Comparison of ENCODE assay signal across 27 cellular contexts in genomic region chr13:95527955-95528354, GRCh38. TPM values are rescaled to one million over a fixed set of nuclear protein-coding genes. Genes with fewer than 3 reads are reported as not detected.
"Had no signal": no experiment of that assay in that cellular context is flagged by ENCODE, and none has a peak within 500 bp of the region (broad histone marks: within the 10 kb centered on the region; RNA-seq: fewer than 3 reads in every experiment).

No MANE protein-coding gene starts in this region.

- ATAC-seq: stimulated activated effector memory CD8-positive, alpha-beta T cell treated with anti-CD3 and anti-CD28 coated beads, Interleukin-12 subunit alpha, Interleukin-12 subunit beta, amount 100 ng/mL, for 72 hours; stimulated activated memory B cell treated with anti-CD40 and anti-IgM and Interleukin-4, amounts not matched to agents 10 μg/mL and 1 μg/mL and 100 μg/mL, for 72 hours; stimulated activated naive B cell treated with anti-CD40 and anti-IgM and Interleukin-4, amounts not matched to agents 10 μg/mL and 1 μg/mL and 100 μg/mL, for 72 hours; stimulated activated naive CD8-positive, alpha-beta T cell treated with anti-CD3 and anti-CD28 coated beads, Interleukin-15, amount 100 ng/mL, for 72 hours; stimulated activated naive CD8-positive, alpha-beta T cell treated with anti-CD3 and anti-CD28 coated beads, Interleukin-15, Interleukin-2, amounts not matched to agents 100 U/mL and 50 U/mL, for 24 hours; upper lobe of right lung had no signal

- H3K27me3 Mint-ChIP-seq: type B pancreatic cell had no signal

- DNase-seq: stimulated activated CD4-positive, alpha-beta T cell treated with anti-CD3 and anti-CD28 coated beads, Interleukin-2, amount 100 ng/mL, for 48 hours; stimulated activated CD4-positive, alpha-beta T cell treated with anti-CD3 and anti-CD28 coated beads, Interleukin-4, amount 100 ng/mL, for 1 hour; stimulated activated CD4-positive, alpha-beta T cell treated with anti-CD3 and anti-CD28 coated beads, Interleukin-4, amount 100 ng/mL, for 24 hours; stimulated activated CD4-positive, alpha-beta T cell treated with anti-CD3 and anti-CD28 coated beads, Interleukin-4, amount 100 ng/mL, for 4 hours; stimulated activated CD8-positive, alpha-beta memory T cell treated with anti-CD3 and anti-CD28 coated beads, Interleukin-4, amount 100 ng/mL, for 48 hours; stimulated activated naive B cell treated with anti-CD40 and anti-IgM and Interleukin-4, amounts not matched to agents 10 μg/mL and 1 μg/mL and 100 μg/mL, for 72 hours; stimulated activated naive CD4-positive, alpha-beta T cell; stimulated activated naive CD4-positive, alpha-beta T cell treated with Interleukin-2 at 50 U/mL for 16 hours; stimulated activated naive CD8-positive, alpha-beta T cell treated with anti-CD3 and anti-CD28 coated beads, Interleukin-15, amount 100 ng/mL, for 72 hours; stimulated activated naive CD8-positive, alpha-beta T cell treated with anti-CD3 and anti-CD28 coated beads, Interleukin-15, Interleukin-2, amounts not matched to agents 100 U/mL and 50 U/mL, for 24 hours; stomach; substantia nigra; testis; thyroid gland; tibial artery; transverse colon; trophoblast cell; upper lobe of left lung; upper lobe of right lung; uterus had no signal

- H3K9me3 Mint-ChIP-seq: type B pancreatic cell had no signal

- H3K4me3 Mint-ChIP-seq: stimulated activated effector memory CD8-positive, alpha-beta T cell treated with anti-CD3 and anti-CD28 coated beads, Interleukin-12 subunit alpha, Interleukin-12 subunit beta, amount 100 ng/mL, for 72 hours; stimulated activated memory B cell treated with anti-CD40 and anti-IgM and Interleukin-4, amounts not matched to agents 10 μg/mL and 1 μg/mL and 100 μg/mL, for 72 hours; stimulated activated naive B cell treated with anti-CD40 and anti-IgM and Interleukin-4, amounts not matched to agents 10 μg/mL and 1 μg/mL and 100 μg/mL, for 72 hours; stimulated activated naive CD8-positive, alpha-beta T cell treated with anti-CD3 and anti-CD28 coated beads, Interleukin-15, amount 100 ng/mL, for 72 hours; stimulated activated naive CD8-positive, alpha-beta T cell treated with anti-CD3 and anti-CD28 coated beads, Interleukin-15, Interleukin-2, amounts not matched to agents 100 ng/mL and 50 ng/mL, for 24 hours; type B pancreatic cell had no signal

- H3K27ac Mint-ChIP-seq: stimulated activated effector memory CD8-positive, alpha-beta T cell treated with anti-CD3 and anti-CD28 coated beads, Interleukin-12 subunit alpha, Interleukin-12 subunit beta, amount 100 ng/mL, for 72 hours; stimulated activated memory B cell treated with anti-CD40 and anti-IgM and Interleukin-4, amounts not matched to agents 10 μg/mL and 1 μg/mL and 100 μg/mL, for 72 hours; stimulated activated naive B cell treated with anti-CD40 and anti-IgM and Interleukin-4, amounts not matched to agents 10 μg/mL and 1 μg/mL and 100 μg/mL, for 72 hours; stimulated activated naive CD8-positive, alpha-beta T cell treated with anti-CD3 and anti-CD28 coated beads, Interleukin-15, amount 100 ng/mL, for 72 hours; stimulated activated naive CD8-positive, alpha-beta T cell treated with anti-CD3 and anti-CD28 coated beads, Interleukin-15, Interleukin-2, amounts not matched to agents 100 ng/mL and 50 ng/mL, for 24 hours; type B pancreatic cell had no signal

- H3K36me3 Mint-ChIP-seq: stimulated activated effector memory CD8-positive, alpha-beta T cell treated with anti-CD3 and anti-CD28 coated beads, Interleukin-12 subunit alpha, Interleukin-12 subunit beta, amount 100 ng/mL, for 72 hours; stimulated activated memory B cell treated with anti-CD40 and anti-IgM and Interleukin-4, amounts not matched to agents 10 μg/mL and 1 μg/mL and 100 μg/mL, for 72 hours; type B pancreatic cell had no signal

- H3K4me1 Mint-ChIP-seq: stimulated activated effector memory CD8-positive, alpha-beta T cell treated with anti-CD3 and anti-CD28 coated beads, Interleukin-12 subunit alpha, Interleukin-12 subunit beta, amount 100 ng/mL, for 72 hours; stimulated activated memory B cell treated with anti-CD40 and anti-IgM and Interleukin-4, amounts not matched to agents 10 μg/mL and 1 μg/mL and 100 μg/mL, for 72 hours; stimulated activated naive B cell treated with anti-CD40 and anti-IgM and Interleukin-4, amounts not matched to agents 10 μg/mL and 1 μg/mL and 100 μg/mL, for 72 hours; stimulated activated naive CD8-positive, alpha-beta T cell treated with anti-CD3 and anti-CD28 coated beads, Interleukin-15, amount 100 ng/mL, for 72 hours had no signal

RNA-seq across cellular contexts. Expression of gene CLDN10, which starts 24.6 kb away (rescaled TPM):
- total RNA-seq: thoracic aorta, transverse colon, ureter, vagina had no signal
